ENCODE assay signal across 17 cellular contexts in genomic region chr2:207465894-207466293, GRCh38.
"Had no signal": no experiment of that assay in that cellular context is flagged by ENCODE, and none has a peak within 500 bp of the region (broad histone marks: within the 10 kb centered on the region; RNA-seq: fewer than 3 reads in every experiment).

No MANE protein-coding gene starts in this region.

- H3K27ac ChIP-seq: colonic mucosa, gastrocnemius medialis, heart right ventricle, sigmoid colon, upper lobe of left lung, uterus had no signal

- H3K4me1 ChIP-seq: colonic mucosa, gastrocnemius medialis, heart right ventricle, sigmoid colon, suprapubic skin, upper lobe of left lung, uterus had no signal

- H3K27me3 ChIP-seq: colonic mucosa, gastrocnemius medialis, heart right ventricle, sigmoid colon, suprapubic skin, thyroid gland, upper lobe of left lung, uterus had no signal

- H3K36me3 ChIP-seq: colonic mucosa, gastrocnemius medialis, heart right ventricle, sigmoid colon, suprapubic skin, thyroid gland, upper lobe of left lung, uterus had no signal

- H3K4me3 ChIP-seq: colonic mucosa, gastrocnemius medialis, heart right ventricle, sigmoid colon, suprapubic skin, thyroid gland, upper lobe of left lung, uterus had no signal

- DNase-seq: colonic mucosa; dermis blood vessel endothelial cell; gastrocnemius medialis; heart right ventricle; hypothalamus; kidney glomerular epithelial cell; naive thymus-derived CD4-positive, alpha-beta T cell; nephron progenitor cell; posterior cingulate gyrus; sigmoid colon; small intestine; stimulated activated CD4-positive, alpha-beta T cell treated with anti-CD3 and anti-CD28 coated beads, Interleukin-12 subunit alpha, Interleukin-12 subunit beta, amount 100 ng/mL, for 4 hours; stimulated activated naive CD4-positive, alpha-beta T cell treated with Interleukin-2 at 50 U/mL for 16 hours; thyroid gland; upper lobe of left lung; uterus had no signal
